In the genomic region with DNA sequence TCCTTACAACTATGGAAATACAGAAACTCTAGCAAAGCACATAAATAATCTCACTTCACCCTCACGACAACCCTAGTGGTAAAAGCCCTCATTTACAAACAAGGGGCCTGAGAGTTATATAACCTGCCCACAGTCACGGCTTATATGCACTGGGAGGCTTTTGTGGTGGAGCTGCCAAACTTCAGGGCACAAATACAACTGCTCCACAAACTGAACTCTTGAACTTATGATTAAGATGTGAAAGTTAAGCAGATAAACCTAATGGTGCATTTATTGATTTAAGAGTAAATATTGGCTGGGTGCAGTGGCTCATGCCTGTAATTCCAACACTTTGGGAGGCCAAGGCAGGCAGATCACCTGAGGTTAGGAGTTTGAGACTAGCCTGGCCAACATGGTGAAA, we compare ENCODE assay signal across 1 cellular context.
TF ChIP-seq lines count a peak whose summit lies in the region.

No MANE protein-coding gene starts in this region.

TF ChIP-seq in GM12878, 131 proteins besides CTCF, POLR2A, EP300 and RAD21 (continued from another document):
- TF ChIP-seq, protein P1, sequence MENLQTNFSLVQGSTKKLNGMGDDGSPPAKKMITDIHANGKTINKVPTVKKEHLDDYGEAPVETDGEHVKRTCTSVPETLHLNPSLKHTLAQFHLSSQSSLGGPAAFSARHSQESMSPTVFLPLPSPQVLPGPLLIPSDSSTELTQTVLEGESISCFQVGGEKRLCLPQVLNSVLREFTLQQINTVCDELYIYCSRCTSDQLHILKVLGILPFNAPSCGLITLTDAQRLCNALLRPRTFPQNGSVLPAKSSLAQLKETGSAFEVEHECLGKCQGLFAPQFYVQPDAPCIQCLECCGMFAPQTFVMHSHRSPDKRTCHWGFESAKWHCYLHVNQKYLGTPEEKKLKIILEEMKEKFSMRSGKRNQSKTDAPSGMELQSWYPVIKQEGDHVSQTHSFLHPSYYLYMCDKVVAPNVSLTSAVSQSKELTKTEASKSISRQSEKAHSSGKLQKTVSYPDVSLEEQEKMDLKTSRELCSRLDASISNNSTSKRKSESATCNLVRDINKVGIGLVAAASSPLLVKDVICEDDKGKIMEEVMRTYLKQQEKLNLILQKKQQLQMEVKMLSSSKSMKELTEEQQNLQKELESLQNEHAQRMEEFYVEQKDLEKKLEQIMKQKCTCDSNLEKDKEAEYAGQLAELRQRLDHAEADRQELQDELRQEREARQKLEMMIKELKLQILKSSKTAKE (IDR thresholded peaks at IDR 0.05; ENCODE audit: low read depth, poor library complexity, severe bottlenecking): peak; percentile 35
- TF ChIP-seq MTA2 (IDR thresholded peaks at IDR 0.05; ENCODE audit: low read depth): peak; percentile 63
- no peak for TF ChIP-seq WRNIP1 (IDR thresholded peaks at IDR 0.05; ENCODE audit: borderline replicate concordance, low read depth, low read length)
- peak; percentile 48 for TF ChIP-seq MEF2B (IDR thresholded peaks at IDR 0.05; ENCODE audit: partially characterized antibody, poor library complexity, severe bottlenecking)
- TF ChIP-seq, protein P2, sequence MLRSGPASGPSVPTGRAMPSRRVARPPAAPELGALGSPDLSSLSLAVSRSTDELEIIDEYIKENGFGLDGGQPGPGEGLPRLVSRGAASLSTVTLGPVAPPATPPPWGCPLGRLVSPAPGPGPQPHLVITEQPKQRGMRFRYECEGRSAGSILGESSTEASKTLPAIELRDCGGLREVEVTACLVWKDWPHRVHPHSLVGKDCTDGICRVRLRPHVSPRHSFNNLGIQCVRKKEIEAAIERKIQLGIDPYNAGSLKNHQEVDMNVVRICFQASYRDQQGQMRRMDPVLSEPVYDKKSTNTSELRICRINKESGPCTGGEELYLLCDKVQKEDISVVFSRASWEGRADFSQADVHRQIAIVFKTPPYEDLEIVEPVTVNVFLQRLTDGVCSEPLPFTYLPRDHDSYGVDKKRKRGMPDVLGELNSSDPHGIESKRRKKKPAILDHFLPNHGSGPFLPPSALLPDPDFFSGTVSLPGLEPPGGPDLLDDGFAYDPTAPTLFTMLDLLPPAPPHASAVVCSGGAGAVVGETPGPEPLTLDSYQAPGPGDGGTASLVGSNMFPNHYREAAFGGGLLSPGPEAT (IDR thresholded peaks at IDR 0.05; ENCODE audit: low read depth): peak; percentile 38; the same call in 1 of the 2 replicates
- TF ChIP-seq SP1 (IDR thresholded peaks at IDR 0.05; ENCODE audit: low read depth, low read length): no peak
- TF ChIP-seq, protein P3, sequence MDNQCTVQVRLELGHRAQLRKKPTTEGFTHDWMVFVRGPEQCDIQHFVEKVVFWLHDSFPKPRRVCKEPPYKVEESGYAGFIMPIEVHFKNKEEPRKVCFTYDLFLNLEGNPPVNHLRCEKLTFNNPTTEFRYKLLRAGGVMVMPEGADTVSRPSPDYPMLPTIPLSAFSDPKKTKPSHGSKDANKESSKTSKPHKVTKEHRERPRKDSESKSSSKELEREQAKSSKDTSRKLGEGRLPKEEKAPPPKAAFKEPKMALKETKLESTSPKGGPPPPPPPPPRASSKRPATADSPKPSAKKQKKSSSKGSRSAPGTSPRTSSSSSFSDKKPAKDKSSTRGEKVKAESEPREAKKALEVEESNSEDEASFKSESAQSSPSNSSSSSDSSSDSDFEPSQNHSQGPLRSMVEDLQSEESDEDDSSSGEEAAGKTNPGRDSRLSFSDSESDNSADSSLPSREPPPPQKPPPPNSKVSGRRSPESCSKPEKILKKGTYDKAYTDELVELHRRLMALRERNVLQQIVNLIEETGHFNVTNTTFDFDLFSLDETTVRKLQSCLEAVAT (IDR thresholded peaks at IDR 0.05): 0 out of 2 replicates have a peak, but pooled peaks have one; percentile 20
- TF ChIP-seq SMC3 (IDR thresholded peaks at IDR 0.05; ENCODE audit: borderline replicate concordance, low read length): no peak
- no peak for TF ChIP-seq MYC (IDR thresholded peaks at IDR 0.05; ENCODE audit: insufficient read depth, insufficient read length, insufficient replicate concordance, low read length, severe bottlenecking)
- TF ChIP-seq IKZF1 (conservative IDR thresholded peaks at IDR 0.05): peak; percentile 35
